11 cellular contexts compared by ENCODE assay signal in genomic region chr6:4350571-4351505, GRCh38.
A peak's percentile ranks its signal among the peaks of the same experiment; 100 is the strongest.
DNase-seq lines count a peak whose midpoint lies in the region; ATAC-seq and TF ChIP-seq lines count a peak whose summit lies in the region.
"Had no signal": no experiment of that assay in that cellular context is flagged by ENCODE, and none has a peak within 500 bp of the region (broad histone marks: within the 10 kb centered on the region; RNA-seq: fewer than 3 reads in every experiment).

No MANE protein-coding gene starts in this region.

- H2AFZ ChIP-seq in ACC112 (ENCODE audit: low read length, unreplicated experiment) (no peak overlapping the region), H9 (ENCODE audit: low read length) (no peak overlapping the region)

- H3K4me3 Mint-ChIP-seq in H9 = no peak overlapping the region
- H3K4me3 Mint-ChIP-seq: T-helper 17 cell had no signal

- H2BK120ac ChIP-seq in H9 (ENCODE audit: low read depth, low read length, poor library complexity, severe bottlenecking) = no peak overlapping the region

- no peaks in the 10 kb centered on the region for H3K9me3 ChIP-seq in esophagus muscularis mucosa
- no peaks in the 10 kb centered on the region for H3K9me3 ChIP-seq in muscle layer of colon (ENCODE audit: low read length)
- H3K9me3 ChIP-seq in H9 (ENCODE audit: control insufficient read depth, low read depth, low read length) = no peaks in the 10 kb centered on the region

- no peak overlapping the region for H3K23ac ChIP-seq in H9 (ENCODE audit: insufficient read length, low read depth, low read length)

- no peaks in the 10 kb centered on the region for H3K23me2 ChIP-seq in H9 (ENCODE audit: insufficient read length, low read depth, low read length, poor library complexity, severe bottlenecking)

- TF ChIP-seq CTCF in RWPE1 (conservative IDR thresholded peaks at IDR 0.05; ENCODE audit: low read depth) (no peak), esophagus muscularis mucosa (IDR thresholded peaks at IDR 0.05) (no peak), H9 (conservative IDR thresholded peaks at IDR 0.05) (no peak)

- H3K4me1 ChIP-seq in ACC112 (ENCODE audit: control insufficient read depth, insufficient read depth, low read length, unreplicated experiment) = peaks cover 42% of the 10 kb centered on the region
- H3K4me1 ChIP-seq in esophagus muscularis mucosa = peaks cover 26 to 45% (median 31%) of the 10 kb centered on the region in 4 donors
- peaks cover 43% of the 10 kb centered on the region for H3K4me1 ChIP-seq in muscle layer of colon (ENCODE audit: insufficient read depth, low read length)
- H3K4me1 ChIP-seq in H9 (ENCODE audit: insufficient read depth, low read length) = no peaks in the 10 kb centered on the region; the same call in 1 of the 2 replicates

- no peak overlapping the region for H3K18ac ChIP-seq in H9 (ENCODE audit: insufficient read length, low read depth, low read length)

- no peak overlapping the region for H3T11ph ChIP-seq in H9 (ENCODE audit: low read length)

- no peak overlapping the region for H4K8ac ChIP-seq in H9 (replicated peaks; ENCODE audit: insufficient read length, low read depth, low read length)

- H3K36me3 ChIP-seq in ACC112 (ENCODE audit: insufficient read depth, low read length) (no peaks in the 10 kb centered on the region), esophagus muscularis mucosa (no peaks in the 10 kb centered on the region), muscle layer of colon (ENCODE audit: insufficient read depth, low read length) (no peaks in the 10 kb centered on the region)

- no peak overlapping the region for H3K27ac Mint-ChIP-seq in H9
- H3K27ac Mint-ChIP-seq: T-helper 17 cell had no signal

- H3K79me2 ChIP-seq in ACC112 (ENCODE audit: control insufficient read depth, insufficient read depth, low read length, unreplicated experiment) = no peaks in the 10 kb centered on the region
- no peaks in the 10 kb centered on the region for H3K79me2 ChIP-seq in H9 (ENCODE audit: insufficient read depth, low read length)

- no peak for TF ChIP-seq EP300 in esophagus muscularis mucosa (IDR thresholded peaks at IDR 0.05)

- H3K27me3 ChIP-seq in ACC112 (ENCODE audit: insufficient read depth, low read length) = no peaks in the 10 kb centered on the region
- H3K27me3 ChIP-seq in esophagus muscularis mucosa = no peaks in the 10 kb centered on the region
- H3K27me3 ChIP-seq in muscle layer of colon (ENCODE audit: control insufficient read depth in 1 of 2, insufficient read depth in 2 of 2, low read length in 2 of 2) = no peaks in the 10 kb centered on the region
- H3K27me3 ChIP-seq in H9 (ENCODE audit: insufficient read depth, low read length) = no peaks in the 10 kb centered on the region; the same call in 1 of the 2 replicates

- no peak overlapping the region for H2BK15ac ChIP-seq in H9 (ENCODE audit: low read depth, low read length)

- no peak overlapping the region for H2AK5ac ChIP-seq in H9 (ENCODE audit: insufficient read length, low read length)

- POLR2A ChIA-PET in RWPE1 (lab: Yijun Ruan, JAX; ENCODE audit: low non-redundant PET) = no interaction called here

- H3K27ac ChIP-seq in ACC112 (ENCODE audit: low read depth, low read length) (peak overlapping the region; percentile 95), RWPE1 (peak overlapping the region; percentile 88), esophagus muscularis mucosa (replicated peaks in 1 of 4) (peak overlapping the region; percentile 75 to 86 (median 80)), muscle layer of colon (ENCODE audit: low read depth, low read length) (peak overlapping the region; percentile 36), H9 (ENCODE audit: insufficient read length, low read depth, low read length) (no peak overlapping the region)

- no peak overlapping the region; the same call in 1 of the 2 replicates for H3K14ac ChIP-seq in H9 (ENCODE audit: insufficient read depth, low read length)

- no peak for TF ChIP-seq POLR2A in esophagus muscularis mucosa (IDR thresholded peaks at IDR 0.05; ENCODE audit: low read depth)

- no peak overlapping the region for H2BK20ac ChIP-seq in H9 (ENCODE audit: low read depth, low read length, poor library complexity, severe bottlenecking)

- H3K56ac ChIP-seq in H9 (ENCODE audit: insufficient read length, low read depth, low read length) = no peak overlapping the region

- ATAC-seq in HG03571 (IDR thresholded peaks at IDR 0.05; ENCODE audit: unreplicated experiment) = no peak
- ATAC-seq: T-helper 17 cell had no signal

- H3K9ac ChIP-seq in muscle layer of colon (ENCODE audit: low read length) (no peak overlapping the region), H9 (ENCODE audit: extremely low read depth, insufficient read length, low read length) (no peak overlapping the region)

- H2BK12ac ChIP-seq in H9 (ENCODE audit: insufficient read length, low read depth, low read length) = no peak overlapping the region

- no peak overlapping the region for H3K4ac ChIP-seq in H9 (ENCODE audit: low read depth, low read length)

- H4K5ac ChIP-seq in H9 (ENCODE audit: insufficient read length, low read depth, low read length) = no peak overlapping the region

- H2BK5ac ChIP-seq in H9 (ENCODE audit: insufficient read length, low read length) = no peak overlapping the region

- DNase-seq in RWPE1 (ENCODE audit: low spot score) = no peak
- DNase-seq in esophagus muscularis mucosa (ENCODE audit: extremely low spot score) = no peak
- no peak for DNase-seq in GF-D8 (lab: John Stamatoyannopoulos, UW)
- no peak for DNase-seq in central memory CD4-positive, alpha-beta T cell
- no peak for DNase-seq in H9
- DNase-seq: GDM1, NCI-H1417 treated with DMSO at 0.1 percent for 48 hours, T-helper 17 cell had no signal

- no peak overlapping the region for H3K4me2 ChIP-seq in H9 (ENCODE audit: insufficient read depth, insufficient read length, low read length)

- no peaks in the 10 kb centered on the region; a peak in 1 of 5 replicates for H3K9me3 Mint-ChIP-seq in H9

- peaks cover 19% of the 10 kb centered on the region for H3K27me3 Mint-ChIP-seq in H9 (ENCODE audit: low read depth)

- H4K91ac ChIP-seq in H9 (ENCODE audit: insufficient read length, low read depth, low read length) = no peak overlapping the region

- no peaks in the 10 kb centered on the region for H3K79me1 ChIP-seq in H9 (ENCODE audit: insufficient read depth, low read depth, low read length, poor library complexity, severe bottlenecking)

- no peaks in the 10 kb centered on the region for H4K20me1 ChIP-seq in H9 (ENCODE audit: control insufficient read depth, insufficient read depth, insufficient read length)

- intact Hi-C loops in esophagus muscularis mucosa (cut with DNase I) = loop anchor here (5.0 to 10.0 kb wide), 2 partner anchors 231 to 424 kb away; partner anchors contain the start of gene CDYL

- WGBS in esophagus muscularis mucosa = 55% methylated on average over 8 of the region's 8 CpGs
- no CpG with 5 or more reads among the region's 8 CpGs for WGBS in H9 (ENCODE audit: extremely low coverage, insufficient read length, low lambda C conversion rate)

- peak overlapping the region; percentile 36 for H3K4me3 ChIP-seq in ACC112 (ENCODE audit: low read depth, low read length)
- peak overlapping the region in 1 of 4 donors; percentile 35 for H3K4me3 ChIP-seq in esophagus muscularis mucosa
- peak overlapping the region in 1 of 2 donors; percentile 34 for H3K4me3 ChIP-seq in muscle layer of colon (ENCODE audit: low read depth in 1 of 2, low read length in 2 of 2)

- CTCF ChIA-PET in RWPE1 (lab: Yijun Ruan, JAX) = interaction anchor here (0.6 kb wide), 1 partner anchor 1312 kb away, joined by 3 read pairs; no protein-coding TSS in a partner anchor

- peaks cover 5 to 22% of the 10 kb centered on the region in 2 experiments for H3K4me1 Mint-ChIP-seq in H9

- H3K36me3 Mint-ChIP-seq in H9 (ENCODE audit: insufficient read depth in 1 of 3, low read depth in 3 of 3) = no peaks in the 10 kb centered on the region
